Comparison of ENCODE assay signal across 1 cellular context in the genomic region with DNA sequence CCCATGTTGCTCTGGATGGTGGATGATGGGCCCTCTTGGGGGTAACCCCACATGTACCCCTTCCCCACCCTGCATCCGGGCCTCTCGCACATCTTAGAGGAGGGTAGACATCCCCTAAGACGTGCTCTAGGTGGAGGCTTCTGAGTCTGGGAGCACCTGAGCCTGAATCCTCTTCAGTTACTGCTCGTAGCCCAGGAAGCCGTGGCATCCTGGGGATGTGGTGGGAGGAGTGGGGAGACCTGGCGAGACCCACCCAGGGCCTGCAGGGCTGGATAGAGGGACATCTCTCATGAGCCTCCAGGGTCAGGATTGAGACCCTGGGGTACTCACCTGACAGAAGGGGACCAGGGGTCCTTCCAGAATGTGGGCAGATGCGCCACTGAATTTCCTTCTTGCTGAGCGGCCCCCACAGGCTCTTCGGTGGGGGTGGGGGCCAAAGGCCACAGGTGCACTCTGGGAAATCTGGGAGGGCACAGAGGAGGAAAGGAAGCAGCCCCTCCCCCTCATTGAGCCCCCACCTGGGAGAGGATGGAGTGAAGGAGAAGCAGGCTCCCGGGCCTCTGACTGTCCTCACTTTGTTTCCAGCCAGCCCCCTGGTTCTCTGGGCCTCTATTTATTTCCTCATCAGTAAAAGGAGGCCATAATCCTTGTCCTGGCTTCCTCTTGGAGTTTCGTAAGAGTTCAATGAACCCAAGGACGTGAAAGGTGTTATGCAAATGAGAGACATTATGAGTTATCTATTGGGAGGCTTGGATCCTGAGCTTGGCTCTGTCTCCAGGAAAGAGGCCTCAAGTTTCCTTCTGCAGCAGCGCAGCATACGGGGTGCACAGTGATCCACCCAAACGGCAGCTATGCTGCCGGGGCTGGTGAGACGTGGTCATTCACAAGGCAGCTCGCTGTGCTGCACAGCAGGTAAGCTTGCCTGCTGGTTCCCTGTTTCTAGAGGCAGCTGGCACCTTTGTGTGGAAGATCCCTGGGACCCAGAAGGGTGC.
TF ChIP-seq lines count a peak whose summit lies in the region.

No MANE protein-coding gene starts in this region.

TF ChIP-seq in HepG2, 621 proteins besides CTCF, POLR2A, EP300 and RAD21 (continued from another document):
- TF ChIP-seq IRF9 (CRISPR knock-in tag; IDR thresholded peaks at IDR 0.05; ENCODE audit: borderline replicate concordance): no peak
- TF ChIP-seq, protein P1, sequence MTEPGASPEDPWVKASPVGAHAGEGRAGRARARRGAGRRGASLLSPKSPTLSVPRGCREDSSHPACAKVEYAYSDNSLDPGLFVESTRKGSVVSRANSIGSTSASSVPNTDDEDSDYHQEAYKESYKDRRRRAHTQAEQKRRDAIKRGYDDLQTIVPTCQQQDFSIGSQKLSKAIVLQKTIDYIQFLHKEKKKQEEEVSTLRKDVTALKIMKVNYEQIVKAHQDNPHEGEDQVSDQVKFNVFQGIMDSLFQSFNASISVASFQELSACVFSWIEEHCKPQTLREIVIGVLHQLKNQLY (CRISPR knock-in tag; IDR thresholded peaks at IDR 0.05): no peak
- TF ChIP-seq, protein P2, sequence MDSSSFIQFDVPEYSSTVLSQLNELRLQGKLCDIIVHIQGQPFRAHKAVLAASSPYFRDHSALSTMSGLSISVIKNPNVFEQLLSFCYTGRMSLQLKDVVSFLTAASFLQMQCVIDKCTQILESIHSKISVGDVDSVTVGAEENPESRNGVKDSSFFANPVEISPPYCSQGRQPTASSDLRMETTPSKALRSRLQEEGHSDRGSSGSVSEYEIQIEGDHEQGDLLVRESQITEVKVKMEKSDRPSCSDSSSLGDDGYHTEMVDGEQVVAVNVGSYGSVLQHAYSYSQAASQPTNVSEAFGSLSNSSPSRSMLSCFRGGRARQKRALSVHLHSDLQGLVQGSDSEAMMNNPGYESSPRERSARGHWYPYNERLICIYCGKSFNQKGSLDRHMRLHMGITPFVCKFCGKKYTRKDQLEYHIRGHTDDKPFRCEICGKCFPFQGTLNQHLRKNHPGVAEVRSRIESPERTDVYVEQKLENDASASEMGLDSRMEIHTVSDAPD (CRISPR knock-in tag; IDR thresholded peaks at IDR 0.05): peak; percentile 33; the same call in 1 of the 2 replicates
- no peak for TF ChIP-seq ADNP (CRISPR knock-in tag; IDR thresholded peaks at IDR 0.05)
- no peak for TF ChIP-seq ZNF776 (CRISPR knock-in tag; IDR thresholded peaks at IDR 0.05)
- TF ChIP-seq MIXL1 (CRISPR knock-in tag; IDR thresholded peaks at IDR 0.05): no peak
- TF ChIP-seq ZNF143 (CRISPR knock-in tag; IDR thresholded peaks at IDR 0.05): peak; percentile 73
- TF ChIP-seq DNMT1 (CRISPR knock-in tag; IDR thresholded peaks at IDR 0.05): no peak
- TF ChIP-seq RARA (CRISPR knock-in tag; IDR thresholded peaks at IDR 0.05): 0 out of 2 replicates have a peak, but pooled peaks have one; percentile 6
- TF ChIP-seq KMT2A (CRISPR knock-in tag; IDR thresholded peaks at IDR 0.05): no peak
- 0 out of 2 replicates have a peak, but pooled peaks have one; percentile 33 for TF ChIP-seq THAP7 (CRISPR knock-in tag; IDR thresholded peaks at IDR 0.05)
- TF ChIP-seq, protein P3, sequence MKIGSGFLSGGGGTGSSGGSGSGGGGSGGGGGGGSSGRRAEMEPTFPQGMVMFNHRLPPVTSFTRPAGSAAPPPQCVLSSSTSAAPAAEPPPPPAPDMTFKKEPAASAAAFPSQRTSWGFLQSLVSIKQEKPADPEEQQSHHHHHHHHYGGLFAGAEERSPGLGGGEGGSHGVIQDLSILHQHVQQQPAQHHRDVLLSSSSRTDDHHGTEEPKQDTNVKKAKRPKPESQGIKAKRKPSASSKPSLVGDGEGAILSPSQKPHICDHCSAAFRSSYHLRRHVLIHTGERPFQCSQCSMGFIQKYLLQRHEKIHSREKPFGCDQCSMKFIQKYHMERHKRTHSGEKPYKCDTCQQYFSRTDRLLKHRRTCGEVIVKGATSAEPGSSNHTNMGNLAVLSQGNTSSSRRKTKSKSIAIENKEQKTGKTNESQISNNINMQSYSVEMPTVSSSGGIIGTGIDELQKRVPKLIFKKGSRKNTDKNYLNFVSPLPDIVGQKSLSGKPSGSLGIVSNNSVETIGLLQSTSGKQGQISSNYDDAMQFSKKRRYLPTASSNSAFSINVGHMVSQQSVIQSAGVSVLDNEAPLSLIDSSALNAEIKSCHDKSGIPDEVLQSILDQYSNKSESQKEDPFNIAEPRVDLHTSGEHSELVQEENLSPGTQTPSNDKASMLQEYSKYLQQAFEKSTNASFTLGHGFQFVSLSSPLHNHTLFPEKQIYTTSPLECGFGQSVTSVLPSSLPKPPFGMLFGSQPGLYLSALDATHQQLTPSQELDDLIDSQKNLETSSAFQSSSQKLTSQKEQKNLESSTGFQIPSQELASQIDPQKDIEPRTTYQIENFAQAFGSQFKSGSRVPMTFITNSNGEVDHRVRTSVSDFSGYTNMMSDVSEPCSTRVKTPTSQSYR (CRISPR knock-in tag; IDR thresholded peaks at IDR 0.05; ENCODE audit: borderline replicate concordance): peak; percentile 43; the same call in 1 of the 2 replicates
- no peak for TF ChIP-seq RBM22 (optimal IDR thresholded peaks at IDR 0.05; ENCODE audit: low read length)
- TF ChIP-seq, protein P4, sequence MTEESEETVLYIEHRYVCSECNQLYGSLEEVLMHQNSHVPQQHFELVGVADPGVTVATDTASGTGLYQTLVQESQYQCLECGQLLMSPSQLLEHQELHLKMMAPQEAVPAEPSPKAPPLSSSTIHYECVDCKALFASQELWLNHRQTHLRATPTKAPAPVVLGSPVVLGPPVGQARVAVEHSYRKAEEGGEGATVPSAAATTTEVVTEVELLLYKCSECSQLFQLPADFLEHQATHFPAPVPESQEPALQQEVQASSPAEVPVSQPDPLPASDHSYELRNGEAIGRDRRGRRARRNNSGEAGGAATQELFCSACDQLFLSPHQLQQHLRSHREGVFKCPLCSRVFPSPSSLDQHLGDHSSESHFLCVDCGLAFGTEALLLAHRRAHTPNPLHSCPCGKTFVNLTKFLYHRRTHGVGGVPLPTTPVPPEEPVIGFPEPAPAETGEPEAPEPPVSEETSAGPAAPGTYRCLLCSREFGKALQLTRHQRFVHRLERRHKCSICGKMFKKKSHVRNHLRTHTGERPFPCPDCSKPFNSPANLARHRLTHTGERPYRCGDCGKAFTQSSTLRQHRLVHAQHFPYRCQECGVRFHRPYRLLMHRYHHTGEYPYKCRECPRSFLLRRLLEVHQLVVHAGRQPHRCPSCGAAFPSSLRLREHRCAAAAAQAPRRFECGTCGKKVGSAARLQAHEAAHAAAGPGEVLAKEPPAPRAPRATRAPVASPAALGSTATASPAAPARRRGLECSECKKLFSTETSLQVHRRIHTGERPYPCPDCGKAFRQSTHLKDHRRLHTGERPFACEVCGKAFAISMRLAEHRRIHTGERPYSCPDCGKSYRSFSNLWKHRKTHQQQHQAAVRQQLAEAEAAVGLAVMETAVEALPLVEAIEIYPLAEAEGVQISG (CRISPR knock-in tag; IDR thresholded peaks at IDR 0.05): no peak; the same call in 1 of the 2 replicates
- peak; percentile 78 for TF ChIP-seq ZNF263 (CRISPR knock-in tag; IDR thresholded peaks at IDR 0.05)
- no peak for TF ChIP-seq ZNF33B (CRISPR knock-in tag; IDR thresholded peaks at IDR 0.05)
- TF ChIP-seq RFXAP (CRISPR knock-in tag; IDR thresholded peaks at IDR 0.05; ENCODE audit: borderline replicate concordance): peak; percentile 42; the same call in 1 of the 2 replicates
- no peak for TF ChIP-seq GMEB2 (CRISPR knock-in tag; IDR thresholded peaks at IDR 0.05; ENCODE audit: low read depth)
- no peak for TF ChIP-seq DZIP1 (CRISPR knock-in tag; IDR thresholded peaks at IDR 0.05)
- no peak for TF ChIP-seq DNMT3B (CRISPR knock-in tag; conservative IDR thresholded peaks at IDR 0.05)
- TF ChIP-seq, protein P5, sequence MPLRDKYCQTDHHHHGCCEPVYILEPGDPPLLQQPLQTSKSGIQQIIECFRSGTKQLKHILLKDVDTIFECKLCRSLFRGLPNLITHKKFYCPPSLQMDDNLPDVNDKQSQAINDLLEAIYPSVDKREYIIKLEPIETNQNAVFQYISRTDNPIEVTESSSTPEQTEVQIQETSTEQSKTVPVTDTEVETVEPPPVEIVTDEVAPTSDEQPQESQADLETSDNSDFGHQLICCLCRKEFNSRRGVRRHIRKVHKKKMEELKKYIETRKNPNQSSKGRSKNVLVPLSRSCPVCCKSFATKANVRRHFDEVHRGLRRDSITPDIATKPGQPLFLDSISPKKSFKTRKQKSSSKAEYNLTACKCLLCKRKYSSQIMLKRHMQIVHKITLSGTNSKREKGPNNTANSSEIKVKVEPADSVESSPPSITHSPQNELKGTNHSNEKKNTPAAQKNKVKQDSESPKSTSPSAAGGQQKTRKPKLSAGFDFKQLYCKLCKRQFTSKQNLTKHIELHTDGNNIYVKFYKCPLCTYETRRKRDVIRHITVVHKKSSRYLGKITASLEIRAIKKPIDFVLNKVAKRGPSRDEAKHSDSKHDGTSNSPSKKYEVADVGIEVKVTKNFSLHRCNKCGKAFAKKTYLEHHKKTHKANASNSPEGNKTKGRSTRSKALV (CRISPR knock-in tag; IDR thresholded peaks at IDR 0.05): 0 out of 2 replicates have a peak, but pooled peaks have one; percentile 27
- peak; percentile 35; the same call in 1 of the 2 replicates for TF ChIP-seq ETV5 (CRISPR knock-in tag; IDR thresholded peaks at IDR 0.05; ENCODE audit: borderline replicate concordance)
- no peak for TF ChIP-seq TBP (CRISPR knock-in tag; IDR thresholded peaks at IDR 0.05)
